Comparison of ENCODE assay signal across 8 cellular contexts in the genomic region with DNA sequence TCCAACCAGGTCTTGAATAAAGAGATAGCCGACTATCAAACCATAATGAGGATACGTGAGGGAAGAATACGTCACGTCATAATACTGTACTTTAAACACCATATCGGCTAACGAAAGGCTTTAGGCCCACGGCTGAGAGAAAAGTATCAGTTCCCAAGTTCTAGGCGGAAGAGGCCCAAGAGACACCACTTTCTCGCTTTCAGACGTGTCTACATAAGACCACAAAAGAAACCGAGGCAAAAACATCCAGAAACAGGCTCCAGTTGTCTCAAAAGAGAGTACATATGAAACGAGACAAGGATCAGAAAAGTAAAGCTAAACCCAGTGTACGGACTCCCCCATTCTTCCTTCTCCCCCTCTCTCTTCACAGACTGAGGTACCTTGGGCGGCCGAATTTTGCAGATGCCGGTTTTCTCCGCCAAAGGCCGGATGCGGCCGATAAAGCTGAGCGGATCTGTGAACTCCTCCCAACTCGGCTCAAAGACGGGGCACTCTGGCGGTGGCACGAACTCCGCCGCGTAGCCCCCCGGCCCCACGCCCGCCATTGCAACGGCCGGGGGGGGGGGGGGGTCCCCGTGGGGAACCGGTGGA. TPM values are rescaled to one million over a fixed set of nuclear protein-coding genes. Genes with fewer than 3 reads are reported as not detected.
DNase-seq lines count a peak whose midpoint lies in the region; ATAC-seq and TF ChIP-seq lines count a peak whose summit lies in the region.

No MANE protein-coding gene starts in this region.

- intact Hi-C loops in vagina (cut with DNase I), result no loop called here

- H3K9me3 ChIP-seq in osteoblast (ENCODE audit: low read depth, low read length), result no peaks in the 10 kb centered on the region
- no peaks in the 10 kb centered on the region for H3K9me3 ChIP-seq in vagina

- H3K4me3 Mint-ChIP-seq in activated CD4-positive, alpha-beta memory T cell treated with anti-CD3 and anti-CD28 coated beads, Interleukin-2, amount 10 ng/mL, durations not matched to agents 7 days and 5 days, result peak overlapping the region; percentile 90

- no peaks in the 10 kb centered on the region for H3K27me3 Mint-ChIP-seq in activated CD4-positive, alpha-beta memory T cell treated with anti-CD3 and anti-CD28 coated beads, Interleukin-2, amount 10 ng/mL, durations not matched to agents 7 days and 5 days

- H3K4me1 ChIP-seq in osteoblast (ENCODE audit: insufficient read depth, low read length), result peaks cover 17% of the 10 kb centered on the region
- H3K4me1 ChIP-seq in vagina, result peaks cover 41% of the 10 kb centered on the region

- H3K27me3 ChIP-seq in osteoblast (ENCODE audit: insufficient read depth, low read length) (no peaks in the 10 kb centered on the region), vagina (no peaks in the 10 kb centered on the region)

- ATAC-seq in HG03457 (IDR thresholded peaks at IDR 0.05; ENCODE audit: unreplicated experiment), result peak; percentile 11

- CTCF ChIA-PET in activated CD4-positive, alpha-beta memory T cell treated with anti-CD3 and anti-CD28 coated beads, Interleukin-2, amount 10 ng/mL, durations not matched to agents 7 days and 5 days (lab: Charles Lee), result interaction anchor here (0.7 to 2.8 kb wide), 4 partner anchors 9 to 362 kb away, joined by 3 to 40 read pairs (median 4); a partner anchor contains a TSS

- H4K20me1 ChIP-seq in osteoblast (ENCODE audit: insufficient read depth, low read length), result peaks cover 30% of the 10 kb centered on the region

- H3K36me3 ChIP-seq in osteoblast (ENCODE audit: insufficient read depth, low read length), result peaks cover 12% of the 10 kb centered on the region
- peaks cover 0 to 12% of the 10 kb centered on the region in 2 donors for H3K36me3 ChIP-seq in vagina

- peak overlapping the region; percentile 95 for H3K4me2 ChIP-seq in osteoblast (ENCODE audit: insufficient read depth, low read length)

- TF ChIP-seq CTCF in fibroblast of pulmonary artery (IDR thresholded peaks at IDR 0.05; ENCODE audit: low read length, missing control alignments) (no peak), osteoblast (IDR thresholded peaks at IDR 0.05; ENCODE audit: extremely low read depth, low read depth, low read length) (no peak), vagina (IDR thresholded peaks at IDR 0.05) (no peak)

- POLR2A ChIA-PET in activated CD4-positive, alpha-beta memory T cell treated with anti-CD3 and anti-CD28 coated beads, Interleukin-2, amount 10 ng/mL, durations not matched to agents 7 days and 5 days (lab: Charles Lee), result interaction anchor here (0.5 to 3.9 kb wide), 18 partner anchors 9 to 1551 kb away, joined by 3 to 74 read pairs (median 3); a partner anchor contains a TSS

- H3K9me3 Mint-ChIP-seq in activated CD4-positive, alpha-beta memory T cell treated with anti-CD3 and anti-CD28 coated beads, Interleukin-2, amount 10 ng/mL, durations not matched to agents 7 days and 5 days, result no peaks in the 10 kb centered on the region

- TF ChIP-seq POLR2A in vagina (IDR thresholded peaks at IDR 0.05), result no peak

- peaks cover 39% of the 10 kb centered on the region for H3K4me1 Mint-ChIP-seq in activated CD4-positive, alpha-beta memory T cell treated with anti-CD3 and anti-CD28 coated beads, Interleukin-2, amount 10 ng/mL, durations not matched to agents 7 days and 5 days

- H3K27ac Mint-ChIP-seq in activated CD4-positive, alpha-beta memory T cell treated with anti-CD3 and anti-CD28 coated beads, Interleukin-2, amount 10 ng/mL, durations not matched to agents 7 days and 5 days, result peak overlapping the region; percentile 98

- H3K27ac ChIP-seq in osteoblast (ENCODE audit: low read depth, low read length) (peak overlapping the region; percentile 83), vagina (peak overlapping the region; percentile 90)

- H3K79me2 ChIP-seq in osteoblast (ENCODE audit: insufficient read depth, low read length), result peaks cover 54% of the 10 kb centered on the region

- DNase-seq in A172 (ENCODE audit: low spot score) (peak; percentile 5), GM19240 (ENCODE audit: insufficient read length, low spot score) (peak; percentile 6), fibroblast of pulmonary artery (ENCODE audit: low read depth) (peak; percentile 10), osteoblast (ENCODE audit: insufficient read length, low spot score, missing footprints) (peak; percentile 62), vagina (ENCODE audit: extremely low spot score in 2 of 2) (no peak), germinal center (ENCODE audit: low spot score) (no peak)
- peak; percentile 70 for DNase-seq in activated CD4-positive, alpha-beta memory T cell treated with anti-CD3 and anti-CD28 coated beads, Interleukin-2, amount 10 ng/mL, durations not matched to agents 7 days and 5 days

- H3K4me3 ChIP-seq in fibroblast of pulmonary artery (replicated peaks; ENCODE audit: low read depth, low read length) (peak overlapping the region; percentile 84), osteoblast (ENCODE audit: insufficient read depth, low read length) (peak overlapping the region; percentile 90), vagina (peak overlapping the region; percentile 54 to 95)

- H2AFZ ChIP-seq in osteoblast (ENCODE audit: low read length), result peak overlapping the region; percentile 99

- peaks cover 38% of the 10 kb centered on the region for H3K36me3 Mint-ChIP-seq in activated CD4-positive, alpha-beta memory T cell treated with anti-CD3 and anti-CD28 coated beads, Interleukin-2, amount 10 ng/mL, durations not matched to agents 7 days and 5 days (ENCODE audit: low read depth)

RNA-seq across cellular contexts. Expression of a gene that starts 0.5 kb away (rescaled TPM):
- 17.8 and 43.0 TPM in 2 replicates for total RNA-seq in A172 (2014; rRNA removed; shearing (Covaris generic))
- total RNA-seq in activated CD4-positive, alpha-beta memory T cell treated with anti-CD3 and anti-CD28 coated beads, Interleukin-2, amount 10 ng/mL, durations not matched to agents 7 days and 5 days, result 10 to 100 TPM; 91.4 to 94.6 TPM
- total RNA-seq in osteoblast (62.8 and 75.3 TPM in 2 replicates), vagina (45.7 TPM)

RNA-seq across cellular contexts. Expression of a gene that starts 12.8 kb away (rescaled TPM):
- total RNA-seq in A172 (2014; rRNA removed; shearing (Covaris generic)), result 12.4 and 14.5 TPM in 2 replicates
- total RNA-seq in activated CD4-positive, alpha-beta memory T cell treated with anti-CD3 and anti-CD28 coated beads, Interleukin-2, amount 10 ng/mL, durations not matched to agents 7 days and 5 days, result 10 to 100 TPM; 11.6 to 13.4 TPM
- total RNA-seq in osteoblast (9.0 and 10.6 TPM in 2 replicates), vagina (8.3 TPM)

Comparison
In these comparisons a context has a peak if more than half of its experiments do, and no peak if none do; other contexts are left out.
1. DNase-seq: peak in A172 (single experiment), GM19240 (single experiment), activated CD4-positive, alpha-beta memory T cell treated with anti-CD3 and anti-CD28 coated beads, Interleukin-2, amount 10 ng/mL, durations not matched to agents 7 days and 5 days (single experiment), fibroblast of pulmonary artery (single experiment) and osteoblast (single experiment); none in vagina (0 of 2) and germinal center (single experiment).
2. Peak in every context shown above with its lines, with median percentiles within 50 percentile points of each other: H3K4me3 ChIP-seq.